In genomic region chr5:150589791-150590601, GRCh38 we compare ENCODE assay signal across 1 cellular context.
TF ChIP-seq lines count a peak whose summit lies in the region.

No MANE protein-coding gene starts in this region.

TF ChIP-seq in SK-N-SH, 30 proteins besides CTCF, POLR2A, EP300 and RAD21 (continued from another document):
- TF ChIP-seq ZBTB33 (IDR thresholded peaks at IDR 0.05; ENCODE audit: borderline replicate concordance, low read depth) (no peak), JUND (IDR thresholded peaks at IDR 0.05) (no peak), RFX5 (IDR thresholded peaks at IDR 0.05; ENCODE audit: low read length) (no peak), USF2 (IDR thresholded peaks at IDR 0.05; ENCODE audit: borderline replicate concordance, low read depth, low read length) (no peak), GATA2 (CRISPR knock-in tag; IDR thresholded peaks at IDR 0.05) (no peak)
TF ChIP-seq in SK-N-SH: peak in this region for 5.
